16 cellular contexts compared by ENCODE assay signal in the genomic region with DNA sequence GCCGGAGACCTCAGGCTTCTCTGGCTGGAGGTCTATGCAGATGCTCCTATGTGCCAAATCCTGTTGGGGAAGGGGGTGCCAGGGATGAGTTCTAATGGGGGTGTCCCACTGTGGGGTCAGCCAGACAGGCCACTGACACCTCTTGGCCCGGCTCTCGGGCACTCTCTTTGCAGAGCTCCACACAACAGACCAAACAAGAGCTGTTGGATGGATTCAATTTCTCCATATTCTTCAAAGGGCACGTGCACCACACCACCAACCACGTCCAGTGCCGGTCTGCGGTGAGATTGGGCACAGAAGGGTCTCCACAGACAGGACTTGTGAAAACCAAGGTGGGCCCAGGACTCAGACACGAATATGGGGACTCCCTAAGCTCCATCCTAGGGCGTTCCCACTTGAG. TPM values are rescaled to one million over a fixed set of nuclear protein-coding genes. Genes with fewer than 3 reads are reported as not detected.
DNase-seq lines count a peak whose midpoint lies in the region; TF ChIP-seq lines count a peak whose summit lies in the region.
"Had no signal": no experiment of that assay in that cellular context is flagged by ENCODE, and none has a peak within 500 bp of the region (broad histone marks: within the 10 kb centered on the region; RNA-seq: fewer than 3 reads in every experiment).

No MANE protein-coding gene starts in this region.

- H3K4me1 Mint-ChIP-seq in chondrocyte (ENCODE audit: low read depth), result peaks cover 5% of the 10 kb centered on the region
- H3K4me1 Mint-ChIP-seq: GM23338 had no signal

- DNase-seq in activated effector memory CD4-positive, alpha-beta T cell treated with anti-CD3 and anti-CD28 coated beads, Interleukin-2, amount 50 U/mL, for 16 hours, result peak; percentile 46
- no peak for DNase-seq in activated effector memory CD4-positive, alpha-beta T cell treated with Interleukin-2 at 50 U/mL for 16 hours
- peak; percentile 63 for DNase-seq in chondrocyte (ENCODE audit: low spot score)
- peak; percentile 30 for DNase-seq in mesenteric fat pad (ENCODE audit: low spot score)
- DNase-seq in DMS114 treated with DMSO at 0.1 percent for 48 hours (lab: John Stamatoyannopoulos, UW; ENCODE audit: unreplicated experiment), result no peak
- DNase-seq in A172 (ENCODE audit: low spot score), result no peak
- DNase-seq: ACHN; BE2C; C1 segment of cervical spinal cord; CD4-positive, CD25-positive, alpha-beta regulatory T cell; CD8-positive, alpha-beta memory T cell; COR-L47; DMS 273 treated with DMSO at 0.1 percent for 48 hours; HCEC 1CT had no signal

- H3K4me3 Mint-ChIP-seq in chondrocyte (ENCODE audit: unreplicated experiment), result no peak overlapping the region
- H3K4me3 Mint-ChIP-seq: CD4-positive, CD25-positive, alpha-beta regulatory T cell; CD8-positive, alpha-beta memory T cell; GM23338 had no signal

- TF ChIP-seq CTCF in chondrocyte (IDR thresholded peaks at IDR 0.05), result no peak

- peaks cover 20% of the 10 kb centered on the region for H3K36me3 Mint-ChIP-seq in chondrocyte (ENCODE audit: low read depth)

- no peaks in the 10 kb centered on the region for H3K9me3 Mint-ChIP-seq in chondrocyte (ENCODE audit: low read depth)
- H3K9me3 Mint-ChIP-seq: CD8-positive, alpha-beta memory T cell; GM23338 had no signal

- H3K27ac Mint-ChIP-seq in chondrocyte (ENCODE audit: unreplicated experiment), result no peak overlapping the region
- H3K27ac Mint-ChIP-seq: CD8-positive, alpha-beta memory T cell; GM23338 had no signal

- no peaks in the 10 kb centered on the region for H3K27me3 Mint-ChIP-seq in chondrocyte (ENCODE audit: low read depth)
- H3K27me3 Mint-ChIP-seq: CD4-positive, CD25-positive, alpha-beta regulatory T cell; CD8-positive, alpha-beta memory T cell had no signal

RNA-seq across cellular contexts. Expression of a gene that starts 2.2 kb away (rescaled TPM):
- total RNA-seq in chondrocyte (not detected in 3 replicates), mesenteric fat pad (1.5 TPM)
- not detected in 2 replicates for total RNA-seq in A172 (2014; rRNA removed; shearing (Covaris generic))
- total RNA-seq: GM23338, HT1080 had no signal

RNA-seq across cellular contexts. Expression of a gene that starts 56.5 kb away (rescaled TPM):
- total RNA-seq in chondrocyte, result not detected in 3 replicates
- total RNA-seq in mesenteric fat pad, result 0.39 TPM
- not detected in 2 replicates for total RNA-seq in A172 (2014; rRNA removed; shearing (Covaris generic))
- total RNA-seq: CD4-positive, CD25-positive, alpha-beta regulatory T cell; GM23338 had no signal

Comparison
In these comparisons a context has a peak if more than half of its experiments do, and no peak if none do; other contexts are left out.
1. DNase-seq: peak in activated effector memory CD4-positive, alpha-beta T cell treated with anti-CD3 and anti-CD28 coated beads, Interleukin-2, amount 50 U/mL, for 16 hours (single experiment), chondrocyte (single experiment) and mesenteric fat pad (single experiment); none in activated effector memory CD4-positive, alpha-beta T cell treated with Interleukin-2 at 50 U/mL for 16 hours (single experiment), DMS114 treated with DMSO at 0.1 percent for 48 hours (single experiment) and A172 (single experiment).